In the genomic region with DNA sequence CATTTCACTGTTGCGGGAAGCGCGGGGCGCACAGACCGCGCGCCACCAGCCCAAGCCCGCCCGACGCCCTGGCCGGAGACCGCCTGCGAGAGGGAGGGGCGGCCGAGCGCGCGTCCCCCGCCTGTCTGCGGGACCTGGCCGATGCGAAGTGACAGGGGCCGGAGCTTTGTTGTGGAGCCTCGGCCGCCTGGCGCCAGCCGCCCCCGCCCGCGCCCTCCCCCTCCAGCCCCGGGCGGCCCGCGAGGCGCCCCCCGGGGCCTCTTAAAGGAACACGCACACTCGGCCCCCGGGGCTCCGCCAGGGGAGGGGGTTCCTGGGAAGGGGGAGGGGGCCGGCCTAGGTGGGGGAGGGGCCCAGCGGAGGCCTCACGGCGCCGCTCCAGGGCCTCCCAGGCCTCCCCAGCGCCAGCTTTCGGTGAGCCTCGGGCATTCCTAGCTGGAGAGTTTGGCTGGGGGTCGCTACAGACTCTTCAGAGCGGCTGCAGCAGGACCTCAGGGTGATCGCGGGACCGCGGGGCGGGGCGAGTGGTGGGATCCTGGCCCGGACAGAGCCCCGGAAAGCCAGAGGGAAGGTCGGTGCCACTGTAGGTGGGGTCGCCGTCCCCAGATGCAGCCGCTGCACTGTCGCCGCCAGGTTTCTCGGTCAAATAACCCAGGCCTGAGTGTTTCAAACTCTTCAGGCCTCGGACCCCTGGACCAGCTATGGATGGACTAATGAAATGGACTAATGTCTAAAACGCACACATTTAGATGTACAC, we compare ENCODE assay signal across 10 cellular contexts. TPM values are rescaled to one million over a fixed set of nuclear protein-coding genes. Genes with fewer than 3 reads are reported as not detected.
DNase-seq lines count a peak whose midpoint lies in the region; ATAC-seq and TF ChIP-seq lines count a peak whose summit lies in the region.
"Had no signal": no experiment of that assay in that cellular context is flagged by ENCODE, and none has a peak within 500 bp of the region (broad histone marks: within the 10 kb centered on the region; RNA-seq: fewer than 3 reads in every experiment).

No MANE protein-coding gene starts in this region.

- TF ChIP-seq POLR2A in esophagus squamous epithelium (IDR thresholded peaks at IDR 0.05): no peak

- in situ Hi-C loops in mammary epithelial cell (cut with MboI; ENCODE audit: low sequenced_read_pairs in 2 of 2): loop anchor here (10.0 to 25.0 kb wide), 2 partner anchors 385 to 402 kb away; no protein-coding TSS in a partner anchor
- in situ Hi-C loops in HAP-1 (cut with MboI; ENCODE audit: low sequenced_read_pairs): loop anchor here (10.0 kb wide), 1 partner anchor 672 kb away; no protein-coding TSS in a partner anchor

- CTCF ChIA-PET in MCF 10A (lab: Yijun Ruan, JAX): interaction anchor here (0.6 to 0.7 kb wide), 3 partner anchors 11 to 681 kb away, joined by 3 to 4 read pairs (median 3); no protein-coding TSS in a partner anchor
- CTCF ChIA-PET in mammary epithelial cell (lab: Charles Lee; ENCODE audit: low non-redundant PET): no interaction called here

- H3K27me3 Mint-ChIP-seq in MCF 10A (ENCODE audit: insufficient read depth, unreplicated experiment) (no peaks in the 10 kb centered on the region), naive B cell (peaks cover 40 to 66% (median 40%) of the 10 kb centered on the region in 3 donors)

- BruUV-seq in MCF 10A (replicated peaks; lab: Mats Ljungman, UMichigan) (no TSS peak), mammary epithelial cell (replicated peaks; lab: Mats Ljungman, UMichigan) (no TSS peak)

- 13% methylated on average over 5 of the region's 67 CpGs for WGBS in mammary epithelial cell (ENCODE audit: low coverage, missing lambda C conversion rate)
- 6 to 23% methylated on average over 2 of the region's 67 CpGs for WGBS in esophagus squamous epithelium, 2 donors

- no peak for TF ChIP-seq CTCF in MCF 10A (IDR thresholded peaks at IDR 0.05; ENCODE audit: unreplicated experiment)
- TF ChIP-seq CTCF in mammary epithelial cell (conservative IDR thresholded peaks at IDR 0.05 in 1 of 2, IDR thresholded peaks at IDR 0.05 in 1 of 2; ENCODE audit: extremely low read depth in 1 of 2, insufficient read depth in 1 of 2, low read depth in 1 of 2, low read length in 2 of 2): no peak
- no peak for TF ChIP-seq CTCF in esophagus squamous epithelium (IDR thresholded peaks at IDR 0.05)

- peak overlapping the region; percentile 76 for H3K4me3 Mint-ChIP-seq in MCF 10A (ENCODE audit: unreplicated experiment)
- H3K4me3 Mint-ChIP-seq in naive B cell: peak overlapping the region in 5 of 8 donors; percentile 6 to 84 (median 69)

- DNase-seq in MCF 10A (ENCODE audit: unreplicated experiment): no peak
- DNase-seq in mammary epithelial cell: no peak
- DNase-seq in esophagus squamous epithelium (lab: John Stamatoyannopoulos, UW): no peak
- DNase-seq in naive B cell: no peak
- no peak for DNase-seq in HAP-1 (ENCODE audit: low spot score in 2 of 2)
- DNase-seq in activated naive CD4-positive, alpha-beta T cell treated with anti-CD3 and anti-CD28 coated beads, Interleukin-2, amount 50 U/mL, for 16 hours: no peak
- no peak for DNase-seq in stimulated activated CD4-positive, alpha-beta T cell treated with anti-CD3 and anti-CD28 coated beads, Interleukin-2, amount 100 ng/mL, for 48 hours
- DNase-seq in NCI-H2107 treated with DMSO at 0.1 percent for 48 hours (lab: John Stamatoyannopoulos, UW; ENCODE audit: unreplicated experiment): no peak
- DNase-seq: RPMI8226 had no signal

- H3K4me3 ChIP-seq in mammary epithelial cell (replicated peaks in 1 of 3; ENCODE audit: insufficient read depth in 1 of 3, low read depth in 2 of 3, low read length in 3 of 3) (no peak overlapping the region), esophagus squamous epithelium (peak overlapping the region; percentile 38 to 81 (median 53)), HAP-1 (no peak overlapping the region)

- H3K36me3 Mint-ChIP-seq in MCF 10A (ENCODE audit: insufficient read depth, unreplicated experiment) (peaks cover 11% of the 10 kb centered on the region), naive B cell (peaks cover 0 to 9% of the 10 kb centered on the region in 2 donors)

- H4K20me1 ChIP-seq in mammary epithelial cell (ENCODE audit: insufficient read depth, low read length): no peaks in the 10 kb centered on the region

- no peak overlapping the region for H3K27ac Mint-ChIP-seq in MCF 10A (ENCODE audit: low read depth, unreplicated experiment)
- peak overlapping the region in 2 of 6 donors; percentile 72 to 86 for H3K27ac Mint-ChIP-seq in naive B cell

- no peak for ATAC-seq in naive B cell (ENCODE audit: low read depth in 2 of 2)

- H3K27ac ChIP-seq in mammary epithelial cell (ENCODE audit: insufficient read depth, low read depth, low read length) (no peak overlapping the region), esophagus squamous epithelium (peak overlapping the region; percentile 79 to 92 (median 87))

- POLR2A ChIA-PET in MCF 10A (lab: Yijun Ruan, JAX): no interaction called here

- H3K36me3 ChIP-seq in mammary epithelial cell (ENCODE audit: insufficient read depth, low read length) (no peaks in the 10 kb centered on the region), esophagus squamous epithelium (no peaks in the 10 kb centered on the region), HAP-1 (replicated peaks) (no peaks in the 10 kb centered on the region)

- dilution Hi-C loops in mammary epithelial cell (cut with HindIII; ENCODE audit: low sequenced_read_pairs): no loop called here

- no peaks in the 10 kb centered on the region for H3K79me2 ChIP-seq in mammary epithelial cell (ENCODE audit: insufficient read depth, low read length)

- H3K4me1 Mint-ChIP-seq in MCF 10A (ENCODE audit: insufficient read depth, unreplicated experiment) (no peaks in the 10 kb centered on the region), naive B cell (peaks cover 17 to 36% (median 24%) of the 10 kb centered on the region in 3 donors)

- peaks cover 44% of the 10 kb centered on the region for H3K27me3 ChIP-seq in mammary epithelial cell (ENCODE audit: insufficient read depth, low read length)
- H3K27me3 ChIP-seq in esophagus squamous epithelium: peaks cover 35 to 78% (median 50%) of the 10 kb centered on the region in 4 donors
- no peaks in the 10 kb centered on the region for H3K27me3 ChIP-seq in HAP-1 (ENCODE audit: low read depth)

- no peak overlapping the region for H3K4me2 ChIP-seq in mammary epithelial cell (ENCODE audit: insufficient read depth, low read depth, low read length)

- H3K9ac ChIP-seq in mammary epithelial cell (ENCODE audit: insufficient read depth, low read length): no peak overlapping the region

- H3K9me3 ChIP-seq in mammary epithelial cell (replicated peaks; ENCODE audit: insufficient read depth, low read length) (no peaks in the 10 kb centered on the region), esophagus squamous epithelium (no peaks in the 10 kb centered on the region), HAP-1 (no peaks in the 10 kb centered on the region)

- intact Hi-C loops in MCF 10A (cut with micrococcal nuclease) (no loop called here), mammary epithelial cell (cut with micrococcal nuclease) (no loop called here), esophagus squamous epithelium (cut with DNase I) (loop anchor here (5.0 kb wide), 1 partner anchor 395 kb away; no protein-coding TSS in a partner anchor)

- H3K4me1 ChIP-seq in mammary epithelial cell (ENCODE audit: insufficient read depth, low read length) (peaks cover 6% of the 10 kb centered on the region), esophagus squamous epithelium (peaks cover 30 to 65% (median 46%) of the 10 kb centered on the region in 3 donors), HAP-1 (no peaks in the 10 kb centered on the region)

- H3K9me3 Mint-ChIP-seq in MCF 10A (ENCODE audit: unreplicated experiment): no peaks in the 10 kb centered on the region
- peaks cover 0 to 4% (median 1%) of the 10 kb centered on the region in 7 donors for H3K9me3 Mint-ChIP-seq in naive B cell

- H2AFZ ChIP-seq in mammary epithelial cell (ENCODE audit: low read depth, low read length): no peak overlapping the region

RNA-seq across cellular contexts. Expression of gene TBX2, which starts 2.4 kb away (rescaled TPM):
- total RNA-seq in MCF 10A (2022): 1.5 and 4.3 TPM in 2 replicates
- total RNA-seq in mammary epithelial cell: 1 to 10 TPM; 1.5 to 4.8 TPM
- not detected for polyA plus RNA-seq in mammary epithelial cell
- polyA minus RNA-seq in mammary epithelial cell: not detected
- 10 to 100 TPM in 1 of 4 donors, 1 to 10 TPM in 3; 2.2 to 13.4 (median 4.2) TPM for total RNA-seq in esophagus squamous epithelium
- polyA plus RNA-seq in naive B cell (ENCODE audit: low read depth in 6 of 6): not detected
- polyA plus RNA-seq: keratinocyte had no signal

RNA-seq across cellular contexts. Expression of gene TBX4, which starts 55.0 kb away (rescaled TPM):
- not detected in 2 replicates for total RNA-seq in MCF 10A (2022)
- under 1 TPM in 1 of 2 donors, not detected in 1; 0.33 TPM for total RNA-seq in mammary epithelial cell
- 0.03 TPM for polyA plus RNA-seq in mammary epithelial cell
- not detected for polyA minus RNA-seq in mammary epithelial cell
- total RNA-seq in esophagus squamous epithelium: not detected
- not detected for polyA plus RNA-seq in naive B cell (ENCODE audit: low read depth in 6 of 6)

Comparison
In these comparisons a context has a peak if more than half of its experiments do, and no peak if none do; other contexts are left out.
1. H3K4me3 ChIP-seq: peak in esophagus squamous epithelium (4 of 4); none in mammary epithelial cell (0 of 3) and HAP-1 (single experiment).